ENCODE assay signal across 8 cellular contexts in the genomic region with DNA sequence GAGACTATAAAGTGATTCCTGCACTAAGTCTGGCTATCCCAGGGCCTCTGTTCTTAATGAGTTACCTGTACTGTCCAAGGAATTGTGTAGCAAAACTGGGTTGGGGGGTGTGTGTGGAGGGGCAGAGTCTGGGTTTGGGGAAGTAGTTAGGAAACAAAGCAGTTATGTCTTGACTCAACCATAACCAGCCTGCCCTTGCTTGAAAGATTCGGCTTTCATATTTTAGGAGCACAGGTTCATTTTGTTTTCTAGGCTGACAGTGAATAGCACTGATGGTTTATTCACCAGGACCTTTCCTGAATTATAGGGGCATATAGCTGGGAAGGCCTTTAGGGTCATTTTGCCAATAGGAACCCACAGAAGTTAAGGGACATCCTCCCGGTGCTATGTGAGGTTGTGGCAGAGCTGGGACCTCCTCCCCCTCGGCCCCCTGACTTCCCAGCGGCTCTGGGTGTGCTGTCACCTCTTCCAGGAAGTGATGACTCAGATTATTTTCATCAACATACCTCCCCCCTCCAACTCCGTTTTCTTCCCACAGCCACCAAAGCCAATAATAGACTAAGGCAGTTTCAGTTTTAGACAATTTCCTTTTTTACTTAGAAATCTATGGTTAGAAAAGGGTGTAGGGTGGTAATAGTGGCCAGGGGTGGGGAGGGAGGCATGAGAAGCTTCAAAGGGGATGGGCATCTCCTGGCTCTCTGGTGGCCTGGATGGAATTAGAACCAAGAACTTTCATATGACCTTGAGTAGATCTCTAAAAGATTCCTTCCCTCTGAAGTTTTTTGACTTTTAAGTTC.
DNase-seq lines count a peak whose midpoint lies in the region; ATAC-seq, FAIRE-seq and TF ChIP-seq lines count a peak whose summit lies in the region.

No MANE protein-coding gene starts in this region.

- no peaks in the 10 kb centered on the region for H3K27me3 ChIP-seq in mucosa of rectum (ENCODE audit: control insufficient read depth in 2 of 2, insufficient read depth in 2 of 2, low read length in 2 of 2)

- H3K27ac Mint-ChIP-seq in stimulated activated memory B cell treated with anti-CD40 and anti-IgM and Interleukin-4, amounts not matched to agents 10 μg/mL and 1 μg/mL and 100 μg/mL, for 72 hours, result peak overlapping the region; percentile 94

- H3K4me1 ChIP-seq in mucosa of rectum (ENCODE audit: control insufficient read depth in 2 of 2, insufficient read depth in 2 of 2, low read length in 2 of 2), result peaks cover 24 to 37% of the 10 kb centered on the region in 2 donors

- FAIRE-seq in D721Med (lab: Jason Lieb, UNC), result no peak

- no peaks in the 10 kb centered on the region for H3K9me3 Mint-ChIP-seq in stimulated activated memory B cell treated with anti-CD40 and anti-IgM and Interleukin-4, amounts not matched to agents 10 μg/mL and 1 μg/mL and 100 μg/mL, for 72 hours

- peak overlapping the region; percentile 34 for H3K4me3 Mint-ChIP-seq in stimulated activated memory B cell treated with anti-CD40 and anti-IgM and Interleukin-4, amounts not matched to agents 10 μg/mL and 1 μg/mL and 100 μg/mL, for 72 hours

- H3K4me3 ChIP-seq in cardiac fibroblast (replicated peaks in 1 of 2; ENCODE audit: low read depth in 2 of 2, low read length in 2 of 2), result no peak overlapping the region
- no peak overlapping the region for H3K4me3 ChIP-seq in mucosa of rectum (ENCODE audit: low read length in 2 of 2)

- H3K27me3 Mint-ChIP-seq in stimulated activated memory B cell treated with anti-CD40 and anti-IgM and Interleukin-4, amounts not matched to agents 10 μg/mL and 1 μg/mL and 100 μg/mL, for 72 hours, result no peaks in the 10 kb centered on the region

- TF ChIP-seq CTCF in cardiac fibroblast (IDR thresholded peaks at IDR 0.05; ENCODE audit: low read depth, low read length) (no peak), D721Med (IDR thresholded peaks at IDR 0.05; ENCODE audit: insufficient read depth, missing control alignments) (no peak)

- H3K4me1 Mint-ChIP-seq in stimulated activated memory B cell treated with anti-CD40 and anti-IgM and Interleukin-4, amounts not matched to agents 10 μg/mL and 1 μg/mL and 100 μg/mL, for 72 hours, result peaks cover 100% of the 10 kb centered on the region

- peak overlapping the region; percentile 49 to 64 for H3K27ac ChIP-seq in mucosa of rectum (ENCODE audit: low read depth in 2 of 2, low read length in 2 of 2)

- no peak overlapping the region for H3K9ac ChIP-seq in mucosa of rectum (ENCODE audit: low read depth in 1 of 2, low read length in 2 of 2)

- H3K9me3 ChIP-seq in mucosa of rectum (ENCODE audit: control insufficient read depth in 2 of 2, low read length in 2 of 2), result no peaks in the 10 kb centered on the region

- DNase-seq in UCSD-AML1 (lab: John Stamatoyannopoulos, UW; ENCODE audit: unreplicated experiment) (peak; percentile 63), cardiac fibroblast (ENCODE audit: low read depth in 2 of 2) (peak; percentile 65 to 76), D721Med (ENCODE audit: insufficient read length, low spot score) (no peak), SHP77 treated with DMSO at 0.1 percent for 48 hours (lab: John Stamatoyannopoulos, UW) (no peak)

- no peaks in the 10 kb centered on the region for H3K36me3 ChIP-seq in mucosa of rectum (ENCODE audit: control insufficient read depth in 2 of 2, insufficient read depth in 2 of 2, low read length in 2 of 2)

- peaks cover 22% of the 10 kb centered on the region for H3K36me3 Mint-ChIP-seq in stimulated activated memory B cell treated with anti-CD40 and anti-IgM and Interleukin-4, amounts not matched to agents 10 μg/mL and 1 μg/mL and 100 μg/mL, for 72 hours

- ATAC-seq in GM19035 (IDR thresholded peaks at IDR 0.05; ENCODE audit: unreplicated experiment) (peak; percentile 58), HG03432 (IDR thresholded peaks at IDR 0.05; ENCODE audit: unreplicated experiment) (peak; percentile 76)
- peak; percentile 74 for ATAC-seq in stimulated activated memory B cell treated with anti-CD40 and anti-IgM and Interleukin-4, amounts not matched to agents 10 μg/mL and 1 μg/mL and 100 μg/mL, for 72 hours

Comparison
In these comparisons a context has a peak if more than half of its experiments do, and no peak if none do; other contexts are left out.
1. DNase-seq: peak in UCSD-AML1 (single experiment) and cardiac fibroblast (2 of 2); none in D721Med (single experiment) and SHP77 treated with DMSO at 0.1 percent for 48 hours (single experiment).
2. Peak in every context shown above with its lines, with median percentiles within 50 percentile points of each other: ATAC-seq.